1 cellular context compared by ENCODE assay signal in genomic region chr1:39817091-39817932, GRCh38.
TF ChIP-seq lines count a peak whose summit lies in the region.

No MANE protein-coding gene starts in this region.

TF ChIP-seq in GM12878, 131 proteins besides CTCF, POLR2A, EP300 and RAD21 (continued from another document):
- TF ChIP-seq MEF2A (IDR thresholded peaks at IDR 0.05; ENCODE audit: insufficient read depth, low read depth, low read length) (peak; percentile 57; the same call in 1 of the 2 replicates), NR2F1 (conservative IDR thresholded peaks at IDR 0.05) (0 out of 2 replicates have a peak, but pooled peaks have one; percentile 15), HDGF (IDR thresholded peaks at IDR 0.05) (peak; percentile 19; the same call in 1 of the 2 replicates), EED (IDR thresholded peaks at IDR 0.05; ENCODE audit: low read depth) (peak; percentile 60; the same call in 1 of the 2 replicates), RCOR1 (conservative IDR thresholded peaks at IDR 0.05; ENCODE audit: low read depth, low read length) (0 out of 2 replicates have a peak, but pooled peaks have one; percentile 55), IRF4 (IDR thresholded peaks at IDR 0.05; ENCODE audit: low read depth, low read length) (peak; percentile 65), KLF5 (IDR thresholded peaks at IDR 0.05; ENCODE audit: partially characterized antibody) (peak; percentile 93), CREM (IDR thresholded peaks at IDR 0.05; ENCODE audit: low read depth) (peak; percentile 39; the same call in 1 of the 2 replicates), ZNF217 (IDR thresholded peaks at IDR 0.05) (0 out of 2 replicates have a peak, but pooled peaks have one; percentile 26), IKZF1 (conservative IDR thresholded peaks at IDR 0.05) (peak; percentile 68)
